Comparison of ENCODE assay signal across 21 cellular contexts in the genomic region with DNA sequence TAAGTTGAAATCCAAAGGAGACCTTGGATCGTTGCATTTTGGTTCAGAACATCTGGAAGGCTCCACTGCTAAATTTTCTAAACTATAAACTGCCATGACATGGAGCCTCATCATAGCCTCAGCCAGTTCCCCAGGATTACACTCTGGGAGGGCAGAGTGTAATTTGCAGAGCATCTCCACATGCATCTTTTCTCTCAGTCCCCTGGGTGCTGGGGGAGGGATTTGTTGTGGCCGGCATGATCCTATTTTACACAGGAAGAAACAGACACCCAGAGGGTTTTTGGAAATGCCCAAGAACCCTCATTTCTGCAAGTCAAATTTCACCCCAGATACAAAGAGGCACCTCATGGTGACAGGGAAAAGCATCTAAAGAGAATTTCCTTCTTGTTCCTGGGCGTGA. TPM values are rescaled to one million over a fixed set of nuclear protein-coding genes. Genes with fewer than 3 reads are reported as not detected.
DNase-seq lines count a peak whose midpoint lies in the region; ATAC-seq and TF ChIP-seq lines count a peak whose summit lies in the region.
"Had no signal": no experiment of that assay in that cellular context is flagged by ENCODE, and none has a peak within 500 bp of the region (broad histone marks: within the 10 kb centered on the region; RNA-seq: fewer than 3 reads in every experiment).

No MANE protein-coding gene starts in this region.

- H3K9me3 ChIP-seq in BLaER1 treated with 17β-estradiol and CSF1 and Interleukin-3, amounts not matched to agents 10 nM and 100 nM (replicated peaks in 1 of 11) = peaks cover 0 to 30% (median 15%) of the 10 kb centered on the region in 11 experiments; a peak in 18 of 22 replicates
- H3K9me3 ChIP-seq in DND-41 (ENCODE audit: insufficient read depth, low read length, severe bottlenecking) = no peaks in the 10 kb centered on the region
- H3K9me3 ChIP-seq: tibial artery had no signal

- H3K9ac ChIP-seq in BLaER1 treated with 17β-estradiol and CSF1 and Interleukin-3, amounts not matched to agents 10 nM and 100 nM = peak overlapping the region; percentile 65 to 81 (median 77)
- peak overlapping the region; percentile 70 for H3K9ac ChIP-seq in DND-41 (ENCODE audit: low read depth, low read length)

- ATAC-seq in DND-41 (ENCODE audit: insufficient read depth, low read depth) = peak; percentile 15; the same call in 1 of the 3 replicates
- ATAC-seq in central memory CD8-positive, alpha-beta T cell (replicated peaks; ENCODE audit: extremely low read depth, poor library complexity, severe bottlenecking) = no peak
- ATAC-seq in naive thymus-derived CD8-positive, alpha-beta T cell = no peak
- ATAC-seq in GM19328 (IDR thresholded peaks at IDR 0.05; ENCODE audit: unreplicated experiment) = no peak
- no peak for ATAC-seq in GM18907 (IDR thresholded peaks at IDR 0.05; ENCODE audit: unreplicated experiment)
- ATAC-seq: GM12878, left lobe of liver had no signal

- peaks cover 73 to 97% (median 85%) of the 10 kb centered on the region in 10 experiments for H3K4me1 ChIP-seq in BLaER1 treated with 17β-estradiol and CSF1 and Interleukin-3, amounts not matched to agents 10 nM and 100 nM
- peaks cover 59% of the 10 kb centered on the region for H3K4me1 ChIP-seq in DND-41 (ENCODE audit: insufficient read depth, low read length)

- peak overlapping the region; percentile 52 to 65 (median 56) for H3K4me3 ChIP-seq in BLaER1 treated with 17β-estradiol and CSF1 and Interleukin-3, amounts not matched to agents 10 nM and 100 nM
- peak overlapping the region in 1 of 2 experiments; percentile 55; a peak in 2 of 4 replicates for H3K4me3 ChIP-seq in DND-41 (ENCODE audit: low read depth in 1 of 2, low read length in 2 of 2)
- H3K4me3 ChIP-seq: GM12878, skin epidermis had no signal

- H3K36me3 ChIP-seq in BLaER1 treated with 17β-estradiol and CSF1 and Interleukin-3, amounts not matched to agents 10 nM and 100 nM = no peaks in the 10 kb centered on the region
- no peaks in the 10 kb centered on the region for H3K36me3 ChIP-seq in DND-41 (ENCODE audit: insufficient read depth, low read length)
- H3K36me3 ChIP-seq: tibial artery had no signal

- H3K27me3 Mint-ChIP-seq in central memory CD8-positive, alpha-beta T cell = peaks cover 46% of the 10 kb centered on the region
- peaks cover 12 to 47% (median 16%) of the 10 kb centered on the region in 5 donors for H3K27me3 Mint-ChIP-seq in naive thymus-derived CD8-positive, alpha-beta T cell

- H3K27me3 ChIP-seq in BLaER1 treated with 17β-estradiol and CSF1 and Interleukin-3, amounts not matched to agents 10 nM and 100 nM = no peaks in the 10 kb centered on the region
- no peaks in the 10 kb centered on the region for H3K27me3 ChIP-seq in DND-41 (ENCODE audit: insufficient read depth, low read length, poor library complexity)

- peak overlapping the region; percentile 67 to 87 (median 76); a peak in 21 of 22 replicates for H3K27ac ChIP-seq in BLaER1 treated with 17β-estradiol and CSF1 and Interleukin-3, amounts not matched to agents 10 nM and 100 nM
- peak overlapping the region; percentile 88 for H3K27ac ChIP-seq in DND-41 (ENCODE audit: low read length)
- H3K27ac ChIP-seq: tibial artery had no signal

- no peaks in the 10 kb centered on the region for H3K9me3 Mint-ChIP-seq in central memory CD8-positive, alpha-beta T cell
- H3K9me3 Mint-ChIP-seq in naive thymus-derived CD8-positive, alpha-beta T cell = no peaks in the 10 kb centered on the region

- POLR2A ChIA-PET in naive thymus-derived CD8-positive, alpha-beta T cell (lab: Charles Lee) = interaction anchor here (0.6 kb wide), 1 partner anchor 220 kb away, joined by 6 read pairs; no protein-coding TSS in a partner anchor

- TF ChIP-seq CTCF in DND-41 (IDR thresholded peaks at IDR 0.05; ENCODE audit: borderline replicate concordance, extremely low read depth, low read length, poor library complexity, severe bottlenecking) = no peak

- DNase-seq in DND-41 (peak; percentile 54), activated gamma-delta T cell treated with Interleukin-2 at 50 U/mL for 16 hours (no peak), NCI-H1930 (lab: John Stamatoyannopoulos, UW) (no peak)
- DNase-seq in central memory CD8-positive, alpha-beta T cell (ENCODE audit: low spot score in 2 of 2) = no peak
- DNase-seq in naive thymus-derived CD8-positive, alpha-beta T cell = no peak
- DNase-seq: activated CD4-positive, CD25-positive, alpha-beta regulatory T cell treated with anti-CD3 and anti-CD28 coated beads, Interleukin-2, amount 50 U/mL, for 72 hours; activated CD8-positive, alpha-beta memory T cell treated with anti-CD3 and anti-CD28 coated beads, Interleukin-2, amount 50 U/mL, for 48 hours; Calu3; MM.1S; NCI-H2029; NCI-H524; SHP77 treated with DMSO at 0.1 percent for 48 hours; stimulated activated CD4-positive, alpha-beta T cell treated with anti-CD3 and anti-CD28 coated beads, Interleukin-4, amount 100 ng/mL, for 4 hours; stimulated activated CD8-positive, alpha-beta memory T cell treated with anti-CD3 and anti-CD28 coated beads, Interleukin-4, amount 100 ng/mL, for 48 hours; tibial artery had no signal

- no peaks in the 10 kb centered on the region for H3K36me3 Mint-ChIP-seq in central memory CD8-positive, alpha-beta T cell (ENCODE audit: insufficient read depth)
- H3K36me3 Mint-ChIP-seq in naive thymus-derived CD8-positive, alpha-beta T cell = no peaks in the 10 kb centered on the region

- H4K20me1 ChIP-seq in BLaER1 treated with 17β-estradiol and CSF1 and Interleukin-3, amounts not matched to agents 10 nM and 100 nM = no peaks in the 10 kb centered on the region
- no peaks in the 10 kb centered on the region for H4K20me1 ChIP-seq in DND-41 (ENCODE audit: insufficient read depth, low read length)

- peak overlapping the region; percentile 88 to 98 (median 95) for H3K4me2 ChIP-seq in BLaER1 treated with 17β-estradiol and CSF1 and Interleukin-3, amounts not matched to agents 10 nM and 100 nM
- peak overlapping the region; percentile 70 for H3K4me2 ChIP-seq in DND-41 (ENCODE audit: insufficient read depth, low read length)

- H3K27ac Mint-ChIP-seq in central memory CD8-positive, alpha-beta T cell (ENCODE audit: low read depth) = no peak overlapping the region
- H3K27ac Mint-ChIP-seq in naive thymus-derived CD8-positive, alpha-beta T cell = peak overlapping the region in 1 of 10 donors; percentile 68

- peaks cover 6% of the 10 kb centered on the region; the same call in 1 of the 2 replicates for H3K79me2 ChIP-seq in DND-41 (ENCODE audit: insufficient read depth, low read length)

- H2AFZ ChIP-seq in DND-41 (ENCODE audit: low read depth, low read length) = peak overlapping the region; percentile 66

- H3K4me3 Mint-ChIP-seq in central memory CD8-positive, alpha-beta T cell = peak overlapping the region; percentile 66
- H3K4me3 Mint-ChIP-seq in naive thymus-derived CD8-positive, alpha-beta T cell = peak overlapping the region; percentile 75 to 87 (median 84)

- peaks cover 31% of the 10 kb centered on the region for H3K4me1 Mint-ChIP-seq in central memory CD8-positive, alpha-beta T cell
- H3K4me1 Mint-ChIP-seq in naive thymus-derived CD8-positive, alpha-beta T cell = peaks cover 11 to 28% (median 23%) of the 10 kb centered on the region in 4 donors

RNA-seq across cellular contexts. Expression of gene HDAC4, which starts 40.9 kb away (rescaled TPM):
- 10 to 100 TPM; 31.7 to 37.3 TPM for total RNA-seq in naive thymus-derived CD8-positive, alpha-beta T cell
- 10 to 100 TPM in 1 of 3 donors, 1 to 10 TPM in 2; 2.8 to 10.1 (median 8.0) TPM for polyA plus RNA-seq in naive thymus-derived CD8-positive, alpha-beta T cell
